In genomic region chr2:218289639-218290315, GRCh38 we compare ENCODE assay signal across 8 cellular contexts. TPM values are rescaled to one million over a fixed set of nuclear protein-coding genes. Genes with fewer than 3 reads are reported as not detected.
DNase-seq lines count a peak whose midpoint lies in the region; ATAC-seq and TF ChIP-seq lines count a peak whose summit lies in the region.

No MANE protein-coding gene starts in this region.

- 16 to 21% methylated on average over 6 of the region's 6 CpGs for WGBS in esophagus, 2 donors

- intact Hi-C loops in CD14-positive monocyte (cut with micrococcal nuclease), result loop anchor here (2.0 to 5.0 kb wide), 3 partner anchors 93 to 109 kb away; partner anchors contain the start of genes CTDSP1 (in 2 of the 2) and SLC11A1 (in 1 of the 2)

- ATAC-seq in HG03460 (IDR thresholded peaks at IDR 0.05; ENCODE audit: unreplicated experiment) (no peak), GM21723 (IDR thresholded peaks at IDR 0.05; ENCODE audit: unreplicated experiment) (no peak)

- H3K27me3 ChIP-seq in Peyer's patch (no peaks in the 10 kb centered on the region), esophagus (ENCODE audit: control insufficient read depth in 1 of 2, insufficient read depth in 2 of 2, low read length in 2 of 2) (no peaks in the 10 kb centered on the region)

- peaks cover 0 to 4% (median 0%) of the 10 kb centered on the region in 7 donors for H3K9me3 Mint-ChIP-seq in CD14-positive monocyte
- H3K9me3 Mint-ChIP-seq in osteocyte (ENCODE audit: unreplicated experiment), result no peaks in the 10 kb centered on the region

- H3K36me3 Mint-ChIP-seq in CD14-positive monocyte (peaks cover 13 to 29% of the 10 kb centered on the region in 2 donors), osteocyte (ENCODE audit: unreplicated experiment) (no peaks in the 10 kb centered on the region)

- peak in 1 of 2 donors; percentile 71 for TF ChIP-seq POLR2A in Peyer's patch (IDR thresholded peaks at IDR 0.05)

- H3K36me3 ChIP-seq in Peyer's patch (no peaks in the 10 kb centered on the region), esophagus (ENCODE audit: control insufficient read depth in 2 of 2, insufficient read depth in 2 of 2, low read length in 1 of 2) (no peaks in the 10 kb centered on the region)

- H3K4me3 ChIP-seq in Peyer's patch (peak overlapping the region in 3 of 4 donors; percentile 67 to 95 (median 88)), esophagus (ENCODE audit: low read depth in 1 of 2, low read length in 2 of 2) (peak overlapping the region; percentile 96)

- TF ChIP-seq CTCF in CD14-positive monocyte (IDR thresholded peaks at IDR 0.05) (no peak), Peyer's patch (IDR thresholded peaks at IDR 0.05) (peak in 1 of 6 experiments; percentile 7), osteocyte (IDR thresholded peaks at IDR 0.05) (no peak)

- H3K4me1 Mint-ChIP-seq in CD14-positive monocyte (peaks cover 88% of the 10 kb centered on the region), osteocyte (ENCODE audit: unreplicated experiment) (peaks cover 63% of the 10 kb centered on the region)

- peaks cover 16 to 72% (median 45%) of the 10 kb centered on the region in 4 donors for H3K4me1 ChIP-seq in Peyer's patch
- H3K4me1 ChIP-seq in esophagus (ENCODE audit: control insufficient read depth in 2 of 2, insufficient read depth in 2 of 2, low read length in 1 of 2), result peaks cover 11 to 28% of the 10 kb centered on the region in 2 donors

- H3K27ac ChIP-seq in Peyer's patch (peak overlapping the region; percentile 91 to 100 (median 97)), esophagus (ENCODE audit: low read depth in 2 of 2, low read length in 1 of 2) (peak overlapping the region; percentile 94 to 97)

- H3K27ac Mint-ChIP-seq in CD14-positive monocyte, result peak overlapping the region; percentile 3 to 98 (median 97)
- peak overlapping the region; percentile 88 for H3K27ac Mint-ChIP-seq in osteocyte (ENCODE audit: unreplicated experiment)

- DNase-seq in CD14-positive monocyte (ENCODE audit: low spot score), result no peak
- peak in 1 of 3 donors; percentile 66 for DNase-seq in Peyer's patch
- no peak for DNase-seq in osteocyte (ENCODE audit: extremely low spot score, unreplicated experiment)
- no peak for DNase-seq in NCI-H2107 (lab: John Stamatoyannopoulos, UW)
- DNase-seq in activated CD4-positive, alpha-beta T cell treated with anti-CD3 and anti-CD28 coated beads for 48 hours, result no peak

- peak overlapping the region; percentile 92 to 97 for H3K4me3 Mint-ChIP-seq in CD14-positive monocyte
- H3K4me3 Mint-ChIP-seq in osteocyte (ENCODE audit: unreplicated experiment), result peak overlapping the region; percentile 55

- H3K9me3 ChIP-seq in Peyer's patch (no peaks in the 10 kb centered on the region), esophagus (ENCODE audit: control insufficient read depth in 2 of 2, insufficient read depth in 1 of 2, low read depth in 1 of 2, low read length in 1 of 2) (no peaks in the 10 kb centered on the region)

- peaks cover 0 to 2% (median 0%) of the 10 kb centered on the region in 3 donors for H3K27me3 Mint-ChIP-seq in CD14-positive monocyte (ENCODE audit: low read depth in 3 of 3)
- no peaks in the 10 kb centered on the region for H3K27me3 Mint-ChIP-seq in osteocyte (ENCODE audit: unreplicated experiment)

RNA-seq across cellular contexts. Expression of gene TMBIM1, which starts 2.5 kb away (rescaled TPM):
- 100 to 1,000 TPM; 129 to 139 TPM for polyA plus RNA-seq in CD14-positive monocyte
- total RNA-seq in Peyer's patch, result 100 to 1,000 TPM in 3 of 4 donors, 10 to 100 TPM in 1; 97.4 to 431 (median 280) TPM
- 100 to 1,000 TPM; 196 to 231 TPM for polyA plus RNA-seq in esophagus
- total RNA-seq in osteocyte, result 86.4 and 97.4 TPM in 2 replicates

RNA-seq across cellular contexts. Expression of gene PNKD, which starts 19.5 kb away (rescaled TPM):
- polyA plus RNA-seq in CD14-positive monocyte (10 to 100 TPM; 79.8 to 92.0 TPM), esophagus (10 to 100 TPM; 50.1 to 54.9 TPM)
- total RNA-seq in Peyer's patch (100 to 1,000 TPM in 1 of 4 donors, 10 to 100 TPM in 3; 63.9 to 690 (median 70.4) TPM), osteocyte (43.0 and 45.0 TPM in 2 replicates)

RNA-seq across cellular contexts. Expression of gene AAMP, which starts 19.8 kb away (rescaled TPM):
- polyA plus RNA-seq in CD14-positive monocyte (10 to 100 TPM; 90.8 to 98.7 TPM), esophagus (10 to 100 TPM; 45.0 to 90.4 TPM)
- total RNA-seq in Peyer's patch (100 to 1,000 TPM in 3 of 4 donors, 10 to 100 TPM in 1; 91.8 to 151 (median 115) TPM), osteocyte (62.9 and 66.3 TPM in 2 replicates)

RNA-seq across cellular contexts. Expression of gene GPBAR1, which starts 29.0 kb away (rescaled TPM):
- polyA plus RNA-seq in CD14-positive monocyte, result 100 to 1,000 TPM; 143 to 181 TPM
- total RNA-seq in Peyer's patch, result 1 to 10 TPM; 3.3 to 7.0 (median 3.9) TPM
- polyA plus RNA-seq in esophagus, result under 1 TPM; 0.29 to 0.45 TPM
- not detected in 2 replicates for total RNA-seq in osteocyte
